ENCODE assay signal across 8 cellular contexts in the genomic region with DNA sequence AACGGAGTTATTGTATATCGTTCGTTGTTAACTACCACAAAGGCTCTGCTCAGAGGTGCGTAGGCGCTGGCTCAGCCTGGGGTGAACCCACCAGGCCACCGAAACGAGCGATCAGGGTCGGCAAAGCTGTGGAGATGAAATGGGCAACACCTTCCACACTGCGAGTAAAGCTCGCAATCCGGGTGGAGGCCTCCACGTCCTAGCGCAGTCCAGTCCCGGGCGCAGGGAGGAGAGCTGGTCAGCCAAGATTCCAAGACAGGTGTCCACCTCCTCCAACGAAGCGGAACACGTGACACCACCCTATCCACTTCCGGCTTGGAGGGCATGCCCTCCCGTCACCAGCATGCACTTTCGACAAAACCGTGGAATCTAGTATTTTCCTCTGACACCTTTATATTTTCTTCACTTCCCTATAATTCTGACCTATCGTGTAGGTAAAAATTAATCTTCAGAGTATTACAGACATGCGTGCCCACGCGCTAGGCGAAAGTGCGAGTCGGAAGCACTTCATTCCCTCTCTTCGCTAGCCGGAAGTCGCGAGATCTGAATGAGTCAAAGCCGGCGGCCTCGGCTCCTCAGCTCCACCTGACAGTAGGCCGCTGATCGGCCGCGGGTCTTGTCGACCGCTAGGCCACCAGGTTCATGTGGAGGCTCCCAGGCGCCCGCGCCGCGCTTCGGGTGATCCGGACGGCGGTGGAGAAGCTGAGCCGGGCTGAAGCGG. TPM values are rescaled to one million over a fixed set of nuclear protein-coding genes. Genes with fewer than 3 reads are reported as not detected.
DNase-seq lines count a peak whose midpoint lies in the region; ATAC-seq and TF ChIP-seq lines count a peak whose summit lies in the region.

A gene with protein sequence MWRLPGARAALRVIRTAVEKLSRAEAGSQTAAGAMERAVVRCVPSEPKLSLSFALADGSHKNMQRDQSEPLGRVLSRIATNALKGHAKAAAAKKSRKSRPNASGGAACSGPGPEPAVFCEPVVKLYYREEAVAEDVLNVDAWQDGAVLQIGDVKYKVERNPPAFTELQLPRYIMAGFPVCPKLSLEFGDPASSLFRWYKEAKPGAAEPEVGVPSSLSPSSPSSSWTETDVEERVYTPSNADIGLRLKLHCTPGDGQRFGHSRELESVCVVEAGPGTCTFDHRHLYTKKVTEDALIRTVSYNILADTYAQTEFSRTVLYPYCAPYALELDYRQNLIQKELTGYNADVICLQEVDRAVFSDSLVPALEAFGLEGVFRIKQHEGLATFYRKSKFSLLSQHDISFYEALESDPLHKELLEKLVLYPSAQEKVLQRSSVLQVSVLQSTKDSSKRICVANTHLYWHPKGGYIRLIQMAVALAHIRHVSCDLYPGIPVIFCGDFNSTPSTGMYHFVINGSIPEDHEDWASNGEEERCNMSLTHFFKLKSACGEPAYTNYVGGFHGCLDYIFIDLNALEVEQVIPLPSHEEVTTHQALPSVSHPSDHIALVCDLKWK (plus strand): TSS at position 537 of the 721 bp plus-strand sequence. CDS start 106 bp downstream, at position 643.

- H3K9ac ChIP-seq in parathyroid adenoma, result peak within 1 kb of the TSS; percentile 64

- peak within 1 kb of the TSS; percentile 77 for H3K27ac ChIP-seq in cardiac muscle cell
- peak within 1 kb of the TSS; percentile 95 for H3K27ac ChIP-seq in parathyroid adenoma
- peak within 1 kb of the TSS; percentile 83 for H3K27ac ChIP-seq in tibial artery

- H3K4me3 ChIP-seq in GM12864 (ENCODE audit: low read depth, low read length) (peak within 1 kb of the TSS; percentile 83), cardiac muscle cell (peak within 1 kb of the TSS; percentile 59), parathyroid adenoma (ENCODE audit: low read depth, low read length) (peak within 1 kb of the TSS; percentile 91), tibial artery (peak within 1 kb of the TSS; percentile 77 to 86)

- H3K4me1 ChIP-seq in cardiac muscle cell (ENCODE audit: low read depth) (no peaks in the 10 kb centered on the region), parathyroid adenoma (peaks cover 9% of the 10 kb centered on the region), tibial artery (peaks cover 0 to 36% (median 28%) of the 10 kb centered on the region in 4 donors)

- H3K36me3 ChIP-seq in cardiac muscle cell, result peaks cover under 1% of the 10 kb centered on the region
- no peaks in the 10 kb centered on the region for H3K36me3 ChIP-seq in parathyroid adenoma (ENCODE audit: control insufficient read depth, insufficient read depth, low read length)
- peaks cover 11 to 15% (median 15%) of the 10 kb centered on the region in 3 donors for H3K36me3 ChIP-seq in tibial artery

- peak within 1 kb of the TSS; percentile 79 for H3K4me2 ChIP-seq in parathyroid adenoma (ENCODE audit: low read length)

- TF ChIP-seq CTCF in GM12864 (IDR thresholded peaks at IDR 0.05; ENCODE audit: low read depth, low read length, missing control alignments) (no peak), cardiac muscle cell (IDR thresholded peaks at IDR 0.05; ENCODE audit: low read depth, low read length) (no peak), parathyroid adenoma (IDR thresholded peaks at IDR 0.05) (no peak), tibial artery (IDR thresholded peaks at IDR 0.05) (no peak)

- intact Hi-C loops in tibial artery (cut with DNase I; ENCODE audit: low total_unique reads), result loop anchor here (5.0 kb wide), 2 partner anchors 41 to 136 kb away; a partner anchor contains a TSS

- H3K27me3 ChIP-seq in cardiac muscle cell (peaks cover 11% of the 10 kb centered on the region), parathyroid adenoma (ENCODE audit: control insufficient read depth, insufficient read depth, low read length) (no peaks in the 10 kb centered on the region), tibial artery (no peaks in the 10 kb centered on the region)

- peaks cover 19% of the 10 kb centered on the region for H3K79me2 ChIP-seq in parathyroid adenoma

- peak within 1 kb of the TSS; percentile 93 for H2AFZ ChIP-seq in parathyroid adenoma

- DNase-seq in GM12864 (ENCODE audit: low read depth), result peak; percentile 82
- peak; percentile 56 for DNase-seq in NCI-H1105 (lab: John Stamatoyannopoulos, UW)
- DNase-seq in SW 1271 (lab: John Stamatoyannopoulos, UW), result peak; percentile 69 to 88
- peak; percentile 62 for DNase-seq in activated naive CD8-positive, alpha-beta T cell treated with anti-CD3 and anti-CD28 coated beads, Interleukin-2, amount 50 U/mL, for 16 hours (ENCODE audit: low read depth, low spot score)
- peak; percentile 63 to 92 for DNase-seq in cardiac muscle cell (ENCODE audit: low read depth in 1 of 2, low spot score in 1 of 2)
- DNase-seq in tibial artery, result peak; percentile 88 to 89

- ATAC-seq in HG02623 (IDR thresholded peaks at IDR 0.05; ENCODE audit: unreplicated experiment), result peak; percentile 80

- H3K9me3 ChIP-seq in cardiac muscle cell (ENCODE audit: low read depth) (no peaks in the 10 kb centered on the region), parathyroid adenoma (ENCODE audit: control insufficient read depth, low read length) (no peaks in the 10 kb centered on the region), tibial artery (no peaks in the 10 kb centered on the region)

RNA-seq across cellular contexts. Expression of the gene that starts here (rescaled TPM):
- total RNA-seq in cardiac muscle cell, result 7.4 and 10.2 TPM in 2 replicates
- polyA plus RNA-seq in cardiac muscle cell, result 3.7 and 7.3 TPM in 2 replicates

Comparison
In these comparisons a context has a peak if more than half of its experiments do, and no peak if none do; other contexts are left out.
1. Peak in every context shown above with its lines: DNase-seq, ATAC-seq, H3K4me3 ChIP-seq and H3K27ac ChIP-seq.